Comparison of ENCODE assay signal across 31 cellular contexts in the genomic region with DNA sequence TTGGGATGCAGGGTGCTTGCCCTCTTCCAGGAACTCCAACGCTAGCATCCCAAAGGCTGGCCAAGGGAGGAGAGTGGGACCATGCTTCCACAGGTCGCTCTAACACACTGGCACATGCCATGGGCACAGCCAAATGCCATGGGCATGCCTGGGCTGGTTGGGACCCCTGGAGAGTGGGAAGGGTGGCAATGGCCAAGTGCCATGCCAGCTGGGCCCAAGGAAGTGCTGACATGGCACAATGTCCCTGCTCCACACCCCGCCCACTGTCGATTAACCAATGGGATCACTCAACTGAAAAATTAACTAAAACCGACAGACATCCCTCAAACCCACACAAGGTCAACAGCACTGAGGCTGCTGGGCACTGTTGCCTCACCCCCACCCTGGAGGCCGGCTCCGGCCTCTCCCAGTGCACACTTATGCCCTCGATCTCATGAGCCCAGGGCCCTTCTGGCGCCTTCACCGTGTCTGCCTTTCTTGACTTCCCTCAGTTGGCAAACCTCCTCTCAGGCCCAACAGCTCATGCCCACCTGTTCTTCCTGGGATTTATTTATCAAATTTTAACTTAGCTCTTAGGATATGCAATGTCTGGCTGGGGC.
"Had no signal": no experiment of that assay in that cellular context is flagged by ENCODE, and none has a peak within 500 bp of the region (broad histone marks: within the 10 kb centered on the region; RNA-seq: fewer than 3 reads in every experiment).

No MANE protein-coding gene starts in this region.

- DNase-seq: activated B cell treated with CpG ODN at 0.5 μM for 24 hours; activated CD4-positive, alpha-beta T cell treated with anti-CD3 and anti-CD28 coated beads for 48 hours; activated CD4-positive, alpha-beta T cell treated with anti-CD3 and anti-CD28 coated beads, Interleukin-2, amount 50 U/mL, for 1 hour; activated CD4-positive, alpha-beta T cell treated with anti-CD3 and anti-CD28 coated beads, Interleukin-2, amount 50 U/mL, for 48 hours; activated CD8-positive, alpha-beta memory T cell treated with anti-CD3 and anti-CD28 coated beads for 24 hours; activated CD8-positive, alpha-beta T cell treated with anti-CD3 and anti-CD28 coated beads for 36 hours; activated gamma-delta T cell; activated naive CD4-positive, alpha-beta T cell; activated naive CD4-positive, alpha-beta T cell treated with anti-CD3 and anti-CD28 coated beads, Interleukin-2, amount 10 ng/mL, durations not matched to agents 7 days and 5 days; activated naive CD8-positive, alpha-beta T cell treated with anti-CD3 and anti-CD28 coated beads, Interleukin-2, amount 10 ng/mL, durations not matched to agents 7 days and 5 days; activated T-cell treated with anti-CD3 and anti-CD28 coated beads, Interleukin-2, amount 50 U/mL, for 4 hours; central memory CD4-positive, alpha-beta T cell; cerebellar nuclear complex; colonic mucosa; effector CD8-positive, alpha-beta T cell; foreskin fibroblast; head of caudate nucleus; T-helper 17 cell; T1000 had no signal

- H3K27ac ChIP-seq: ascending aorta, breast epithelium, cardiac muscle cell, colonic mucosa, epithelial cell of prostate, WERI-Rb-1 had no signal

- ATAC-seq: activated CD4-positive, CD25-positive, alpha-beta regulatory T cell treated with anti-CD3 and anti-CD28 coated beads, Interleukin-2, amount 50 U/mL, for 24 hours; activated CD8-positive, alpha-beta T cell treated with anti-CD3 and anti-CD28 coated beads for 36 hours; activated naive CD4-positive, alpha-beta T cell treated with anti-CD3 and anti-CD28 coated beads, Interleukin-2, amount 50 U/mL, for 72 hours; activated T-cell treated with anti-CD3 and anti-CD28 coated beads, Interleukin-2, amount 50 U/mL, for 4 hours; activated T-helper 17 cell treated with anti-CD3 and anti-CD28 coated beads, Interleukin-2, amount 50 U/mL, for 72 hours; esophagus mucosa; T-helper 17 cell had no signal

- H3K36me3 ChIP-seq: ascending aorta, breast epithelium, cardiac muscle cell, colonic mucosa, WERI-Rb-1 had no signal

- FAIRE-seq: endometrium, endothelial cell of umbilical vein, frontal cortex had no signal

- H3K4me3 ChIP-seq: ascending aorta, breast epithelium, cardiac muscle cell, colonic mucosa had no signal

- H3K4me1 ChIP-seq: ascending aorta, breast epithelium, colonic mucosa had no signal

- H3K27me3 ChIP-seq: ascending aorta, colonic mucosa had no signal

- H3K9me3 ChIP-seq: ascending aorta, breast epithelium, colonic mucosa had no signal
